Comparison of ENCODE assay signal across 19 cellular contexts in genomic region chrX:153556767-153557166, GRCh38. TPM values are rescaled to one million over a fixed set of nuclear protein-coding genes. Genes with fewer than 3 reads are reported as not detected.
"Had no signal": no experiment of that assay in that cellular context is flagged by ENCODE, and none has a peak within 500 bp of the region (broad histone marks: within the 10 kb centered on the region; RNA-seq: fewer than 3 reads in every experiment).

No MANE protein-coding gene starts in this region.

- H3K36me3 ChIP-seq: adrenal gland, esophagus muscularis mucosa, tibial artery had no signal

- H3K4me3 Mint-ChIP-seq: central memory CD8-positive, alpha-beta T cell; natural killer cell treated with Interleukin-12 subunit alpha and Interleukin-12 subunit beta and Interleukin-15 and Interleukin-18, amount 100 ng/mL, for 72 hours; stimulated activated naive B cell treated with anti-CD40 and anti-IgM and Interleukin-4, amounts not matched to agents 10 μg/mL and 1 μg/mL and 100 μg/mL, for 72 hours; WTC11 had no signal

- H3K4me1 ChIP-seq: adrenal gland, tibial artery had no signal

- H3K36me3 Mint-ChIP-seq: activated naive CD4-positive, alpha-beta T cell treated with anti-CD3 and anti-CD28 coated beads, Interleukin-2, amount 50 U/mL, for 72 hours; natural killer cell treated with Interleukin-12 subunit alpha and Interleukin-12 subunit beta and Interleukin-15 and Interleukin-18, amount 100 ng/mL, for 72 hours; stimulated activated naive B cell treated with anti-CD40 and anti-IgM and Interleukin-4, amounts not matched to agents 10 μg/mL and 1 μg/mL and 100 μg/mL, for 72 hours; WTC11 had no signal

- ATAC-seq: activated naive CD4-positive, alpha-beta T cell treated with anti-CD3 and anti-CD28 coated beads, Interleukin-2, amount 50 U/mL, for 72 hours; left ventricle myocardium superior; natural killer cell treated with Interleukin-12 subunit alpha and Interleukin-12 subunit beta and Interleukin-15 and Interleukin-18, amount 100 ng/mL, for 72 hours; stimulated activated naive B cell treated with anti-CD40 and anti-IgM and Interleukin-4, amounts not matched to agents 10 μg/mL and 1 μg/mL and 100 μg/mL, for 72 hours; WTC11 had no signal

- H3K9me3 Mint-ChIP-seq: activated naive CD4-positive, alpha-beta T cell treated with anti-CD3 and anti-CD28 coated beads, Interleukin-2, amount 50 U/mL, for 72 hours; central memory CD8-positive, alpha-beta T cell; natural killer cell treated with Interleukin-12 subunit alpha and Interleukin-12 subunit beta and Interleukin-15 and Interleukin-18, amount 100 ng/mL, for 72 hours; stimulated activated naive B cell treated with anti-CD40 and anti-IgM and Interleukin-4, amounts not matched to agents 10 μg/mL and 1 μg/mL and 100 μg/mL, for 72 hours; WTC11 had no signal

- H3K27me3 ChIP-seq: esophagus muscularis mucosa, tibial artery had no signal

- DNase-seq: activated T-cell treated with anti-CD3 and anti-CD28 coated beads, Interleukin-2, amount 50 U/mL, for 1 hour; adrenal gland; head of caudate nucleus; left ventricle myocardium superior; mammary epithelial cell; midbrain; retina; stimulated activated CD4-positive, alpha-beta T cell treated with anti-CD3 and anti-CD28 coated beads, Interleukin-2, amount 100 ng/mL, for 48 hours; stimulated activated CD8-positive, alpha-beta memory T cell treated with anti-CD3 and anti-CD28 coated beads, Interleukin-4, amount 100 ng/mL, for 48 hours; stimulated activated naive B cell treated with anti-CD40 and anti-IgM and Interleukin-4, amounts not matched to agents 10 μg/mL and 1 μg/mL and 100 μg/mL, for 72 hours; T-helper 9 cell; tibial artery had no signal

- H3K4me1 Mint-ChIP-seq: central memory CD8-positive, alpha-beta T cell; WTC11 had no signal

- H3K4me3 ChIP-seq: adrenal gland, esophagus muscularis mucosa, tibial artery had no signal

- H3K27me3 Mint-ChIP-seq: central memory CD8-positive, alpha-beta T cell had no signal

- H3K27ac ChIP-seq: adrenal gland, esophagus muscularis mucosa, tibial artery had no signal

- H3K9me3 ChIP-seq: adrenal gland, esophagus muscularis mucosa, tibial artery had no signal

- H3K27ac Mint-ChIP-seq: activated naive CD4-positive, alpha-beta T cell treated with anti-CD3 and anti-CD28 coated beads, Interleukin-2, amount 50 U/mL, for 72 hours; natural killer cell treated with Interleukin-12 subunit alpha and Interleukin-12 subunit beta and Interleukin-15 and Interleukin-18, amount 100 ng/mL, for 72 hours; progenitor cell of endocrine pancreas; stimulated activated naive B cell treated with anti-CD40 and anti-IgM and Interleukin-4, amounts not matched to agents 10 μg/mL and 1 μg/mL and 100 μg/mL, for 72 hours; WTC11 had no signal

RNA-seq across cellular contexts. Expression of gene ATP2B3, which starts 39.3 kb away (rescaled TPM):
- total RNA-seq: activated naive CD4-positive, alpha-beta T cell treated with anti-CD3 and anti-CD28 coated beads, Interleukin-2, amount 50 U/mL, for 72 hours; left ventricle myocardium superior; mammary epithelial cell; natural killer cell treated with Interleukin-12 subunit alpha and Interleukin-12 subunit beta and Interleukin-15 and Interleukin-18, amount 100 ng/mL, for 72 hours; ureter had no signal
- polyA plus RNA-seq: mammary epithelial cell had no signal
